Comparison of ENCODE assay signal across 8 cellular contexts in the genomic region with DNA sequence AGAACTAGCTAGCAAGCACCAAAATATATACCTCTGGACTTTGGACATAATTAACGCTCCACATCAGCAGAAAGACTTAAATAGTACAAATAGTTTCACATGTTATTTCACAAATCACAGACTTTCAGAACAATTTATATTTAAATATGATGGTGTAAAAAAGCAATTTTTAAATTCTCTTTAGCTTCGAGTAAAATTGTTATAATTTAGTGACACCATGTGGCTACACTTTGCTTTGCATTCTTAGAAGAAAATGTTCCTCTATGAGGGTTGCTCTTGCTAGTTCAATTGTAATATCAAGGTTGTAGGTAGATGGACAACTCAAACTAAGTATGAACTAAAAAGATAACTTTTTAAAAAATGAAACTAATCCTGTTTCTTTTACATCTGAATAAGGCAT.
DNase-seq lines count a peak whose midpoint lies in the region; FAIRE-seq and TF ChIP-seq lines count a peak whose summit lies in the region.
"Had no signal": no experiment of that assay in that cellular context is flagged by ENCODE, and none has a peak within 500 bp of the region (broad histone marks: within the 10 kb centered on the region; RNA-seq: fewer than 3 reads in every experiment).

No MANE protein-coding gene starts in this region.

- no peak overlapping the region for H3K27ac ChIP-seq in ovary

- no peaks in the 10 kb centered on the region for H3K4me1 Mint-ChIP-seq in nephron progenitor cell

- H3K36me3 ChIP-seq in bronchial epithelial cell (ENCODE audit: control insufficient read depth, insufficient read depth, low read length): no peaks in the 10 kb centered on the region
- H3K36me3 ChIP-seq in ovary: no peaks in the 10 kb centered on the region

- intact Hi-C loops in ovary (cut with DNase I): no loop called here

- H3K4me3 Mint-ChIP-seq in nephron progenitor cell: no peak overlapping the region

- no peak overlapping the region for H3K27ac Mint-ChIP-seq in nephron progenitor cell

- peak; percentile 37 for DNase-seq in G401 (ENCODE audit: low spot score)
- no peak for DNase-seq in LNCaP clone FGC (ENCODE audit: low read depth)
- DNase-seq in bronchial epithelial cell (ENCODE audit: low read depth): peak; percentile 32
- DNase-seq in nephron progenitor cell: no peak
- DNase-seq in COLO668 (lab: John Stamatoyannopoulos, UW; ENCODE audit: unreplicated experiment): no peak
- DNase-seq in 8988T: no peak
- DNase-seq in ovary: no peak
- DNase-seq: NCI-H2081 treated with DMSO at 0.1 percent for 48 hours had no signal

- no peaks in the 10 kb centered on the region for H3K9me3 Mint-ChIP-seq in nephron progenitor cell

- in situ Hi-C loops in G401 (cut with HindIII; ENCODE audit: low sequenced_read_pairs): no loop called here

- 34 to 46% (median 44%) methylated on average over 2 of the region's 2 CpGs for WGBS in ovary, 3 donors

- no peaks in the 10 kb centered on the region for H3K27me3 Mint-ChIP-seq in nephron progenitor cell (ENCODE audit: low read depth, poor library complexity)

- no peaks in the 10 kb centered on the region for H3K4me1 ChIP-seq in ovary (ENCODE audit: insufficient read depth)

- H3K4me3 ChIP-seq in LNCaP clone FGC (ENCODE audit: low read depth, low read length): no peak overlapping the region
- no peak overlapping the region for H3K4me3 ChIP-seq in bronchial epithelial cell (ENCODE audit: low read depth, low read length)
- no peak overlapping the region for H3K4me3 ChIP-seq in ovary

- TF ChIP-seq POLR2A in ovary (IDR thresholded peaks at IDR 0.05): no peak

- peaks cover 6% of the 10 kb centered on the region for H3K36me3 Mint-ChIP-seq in nephron progenitor cell (ENCODE audit: low read depth)

- TF ChIP-seq EP300 in ovary (IDR thresholded peaks at IDR 0.05): no peak

- peak; percentile 58 for TF ChIP-seq CTCF in LNCaP clone FGC (IDR thresholded peaks at IDR 0.05; ENCODE audit: control insufficient read depth, extremely low read depth, insufficient read depth)
- peak; percentile 10 for TF ChIP-seq CTCF in bronchial epithelial cell (IDR thresholded peaks at IDR 0.05; ENCODE audit: insufficient read depth, low read length, severe bottlenecking)
- peak; percentile 36 for TF ChIP-seq CTCF in nephron progenitor cell (IDR thresholded peaks at IDR 0.05)
- TF ChIP-seq CTCF in ovary (IDR thresholded peaks at IDR 0.05): no peak

- H3K27me3 ChIP-seq in bronchial epithelial cell (ENCODE audit: control insufficient read depth, insufficient read depth, low read length) (no peaks in the 10 kb centered on the region), ovary (no peaks in the 10 kb centered on the region)

- H3K9me3 ChIP-seq in ovary: no peaks in the 10 kb centered on the region

- FAIRE-seq in bronchial epithelial cell (lab: Jason Lieb, UNC): no peak

Comparison
In these comparisons a context has a peak if more than half of its experiments do, and no peak if none do; other contexts are left out.
1. DNase-seq: peak in G401 (single experiment) and bronchial epithelial cell (single experiment); none in LNCaP clone FGC (single experiment), nephron progenitor cell (single experiment), COLO668 (single experiment), 8988T (single experiment) and ovary (0 of 5).
2. CTCF ChIP-seq: peak in LNCaP clone FGC (single experiment), bronchial epithelial cell (single experiment) and nephron progenitor cell (single experiment); none in ovary (0 of 3).